Comparison of ENCODE assay signal across 1 cellular context in the genomic region with DNA sequence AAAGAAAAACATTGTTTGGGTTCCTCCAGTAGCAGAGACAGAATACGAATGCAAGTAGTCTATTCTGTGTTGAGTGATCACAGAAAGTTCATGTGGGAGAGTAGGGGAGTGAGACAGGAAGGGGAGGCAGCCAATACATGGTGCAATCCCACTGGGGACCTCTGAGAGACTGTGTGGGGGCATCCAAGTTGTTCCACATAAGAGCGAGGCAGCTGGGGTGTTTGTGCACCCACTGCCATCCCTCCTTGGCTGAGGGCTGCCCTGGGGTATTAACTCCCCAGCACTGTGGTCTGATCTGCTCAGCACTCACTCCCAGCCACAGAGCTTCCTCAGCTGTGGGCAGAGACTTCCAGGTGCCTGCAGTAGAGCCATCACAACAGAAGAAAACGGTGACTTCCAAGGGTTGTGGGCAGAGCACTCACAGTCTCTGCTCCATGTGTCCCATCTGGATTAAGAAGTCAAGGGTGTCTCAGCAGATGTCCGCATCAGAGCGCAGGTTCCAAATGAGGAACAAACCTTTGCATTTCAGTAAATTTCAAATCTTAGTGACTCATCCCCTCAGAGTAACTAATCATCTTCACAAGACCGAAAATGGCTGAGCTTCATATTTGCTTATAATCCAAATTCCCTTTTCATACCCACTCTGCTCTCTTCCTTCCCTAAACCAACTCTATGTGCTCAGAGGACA.
TF ChIP-seq lines count a peak whose summit lies in the region.

No MANE protein-coding gene starts in this region.

TF ChIP-seq in H1, 55 proteins besides CTCF, POLR2A, EP300 and RAD21 (continued from another document):
- TF ChIP-seq, protein P1, sequence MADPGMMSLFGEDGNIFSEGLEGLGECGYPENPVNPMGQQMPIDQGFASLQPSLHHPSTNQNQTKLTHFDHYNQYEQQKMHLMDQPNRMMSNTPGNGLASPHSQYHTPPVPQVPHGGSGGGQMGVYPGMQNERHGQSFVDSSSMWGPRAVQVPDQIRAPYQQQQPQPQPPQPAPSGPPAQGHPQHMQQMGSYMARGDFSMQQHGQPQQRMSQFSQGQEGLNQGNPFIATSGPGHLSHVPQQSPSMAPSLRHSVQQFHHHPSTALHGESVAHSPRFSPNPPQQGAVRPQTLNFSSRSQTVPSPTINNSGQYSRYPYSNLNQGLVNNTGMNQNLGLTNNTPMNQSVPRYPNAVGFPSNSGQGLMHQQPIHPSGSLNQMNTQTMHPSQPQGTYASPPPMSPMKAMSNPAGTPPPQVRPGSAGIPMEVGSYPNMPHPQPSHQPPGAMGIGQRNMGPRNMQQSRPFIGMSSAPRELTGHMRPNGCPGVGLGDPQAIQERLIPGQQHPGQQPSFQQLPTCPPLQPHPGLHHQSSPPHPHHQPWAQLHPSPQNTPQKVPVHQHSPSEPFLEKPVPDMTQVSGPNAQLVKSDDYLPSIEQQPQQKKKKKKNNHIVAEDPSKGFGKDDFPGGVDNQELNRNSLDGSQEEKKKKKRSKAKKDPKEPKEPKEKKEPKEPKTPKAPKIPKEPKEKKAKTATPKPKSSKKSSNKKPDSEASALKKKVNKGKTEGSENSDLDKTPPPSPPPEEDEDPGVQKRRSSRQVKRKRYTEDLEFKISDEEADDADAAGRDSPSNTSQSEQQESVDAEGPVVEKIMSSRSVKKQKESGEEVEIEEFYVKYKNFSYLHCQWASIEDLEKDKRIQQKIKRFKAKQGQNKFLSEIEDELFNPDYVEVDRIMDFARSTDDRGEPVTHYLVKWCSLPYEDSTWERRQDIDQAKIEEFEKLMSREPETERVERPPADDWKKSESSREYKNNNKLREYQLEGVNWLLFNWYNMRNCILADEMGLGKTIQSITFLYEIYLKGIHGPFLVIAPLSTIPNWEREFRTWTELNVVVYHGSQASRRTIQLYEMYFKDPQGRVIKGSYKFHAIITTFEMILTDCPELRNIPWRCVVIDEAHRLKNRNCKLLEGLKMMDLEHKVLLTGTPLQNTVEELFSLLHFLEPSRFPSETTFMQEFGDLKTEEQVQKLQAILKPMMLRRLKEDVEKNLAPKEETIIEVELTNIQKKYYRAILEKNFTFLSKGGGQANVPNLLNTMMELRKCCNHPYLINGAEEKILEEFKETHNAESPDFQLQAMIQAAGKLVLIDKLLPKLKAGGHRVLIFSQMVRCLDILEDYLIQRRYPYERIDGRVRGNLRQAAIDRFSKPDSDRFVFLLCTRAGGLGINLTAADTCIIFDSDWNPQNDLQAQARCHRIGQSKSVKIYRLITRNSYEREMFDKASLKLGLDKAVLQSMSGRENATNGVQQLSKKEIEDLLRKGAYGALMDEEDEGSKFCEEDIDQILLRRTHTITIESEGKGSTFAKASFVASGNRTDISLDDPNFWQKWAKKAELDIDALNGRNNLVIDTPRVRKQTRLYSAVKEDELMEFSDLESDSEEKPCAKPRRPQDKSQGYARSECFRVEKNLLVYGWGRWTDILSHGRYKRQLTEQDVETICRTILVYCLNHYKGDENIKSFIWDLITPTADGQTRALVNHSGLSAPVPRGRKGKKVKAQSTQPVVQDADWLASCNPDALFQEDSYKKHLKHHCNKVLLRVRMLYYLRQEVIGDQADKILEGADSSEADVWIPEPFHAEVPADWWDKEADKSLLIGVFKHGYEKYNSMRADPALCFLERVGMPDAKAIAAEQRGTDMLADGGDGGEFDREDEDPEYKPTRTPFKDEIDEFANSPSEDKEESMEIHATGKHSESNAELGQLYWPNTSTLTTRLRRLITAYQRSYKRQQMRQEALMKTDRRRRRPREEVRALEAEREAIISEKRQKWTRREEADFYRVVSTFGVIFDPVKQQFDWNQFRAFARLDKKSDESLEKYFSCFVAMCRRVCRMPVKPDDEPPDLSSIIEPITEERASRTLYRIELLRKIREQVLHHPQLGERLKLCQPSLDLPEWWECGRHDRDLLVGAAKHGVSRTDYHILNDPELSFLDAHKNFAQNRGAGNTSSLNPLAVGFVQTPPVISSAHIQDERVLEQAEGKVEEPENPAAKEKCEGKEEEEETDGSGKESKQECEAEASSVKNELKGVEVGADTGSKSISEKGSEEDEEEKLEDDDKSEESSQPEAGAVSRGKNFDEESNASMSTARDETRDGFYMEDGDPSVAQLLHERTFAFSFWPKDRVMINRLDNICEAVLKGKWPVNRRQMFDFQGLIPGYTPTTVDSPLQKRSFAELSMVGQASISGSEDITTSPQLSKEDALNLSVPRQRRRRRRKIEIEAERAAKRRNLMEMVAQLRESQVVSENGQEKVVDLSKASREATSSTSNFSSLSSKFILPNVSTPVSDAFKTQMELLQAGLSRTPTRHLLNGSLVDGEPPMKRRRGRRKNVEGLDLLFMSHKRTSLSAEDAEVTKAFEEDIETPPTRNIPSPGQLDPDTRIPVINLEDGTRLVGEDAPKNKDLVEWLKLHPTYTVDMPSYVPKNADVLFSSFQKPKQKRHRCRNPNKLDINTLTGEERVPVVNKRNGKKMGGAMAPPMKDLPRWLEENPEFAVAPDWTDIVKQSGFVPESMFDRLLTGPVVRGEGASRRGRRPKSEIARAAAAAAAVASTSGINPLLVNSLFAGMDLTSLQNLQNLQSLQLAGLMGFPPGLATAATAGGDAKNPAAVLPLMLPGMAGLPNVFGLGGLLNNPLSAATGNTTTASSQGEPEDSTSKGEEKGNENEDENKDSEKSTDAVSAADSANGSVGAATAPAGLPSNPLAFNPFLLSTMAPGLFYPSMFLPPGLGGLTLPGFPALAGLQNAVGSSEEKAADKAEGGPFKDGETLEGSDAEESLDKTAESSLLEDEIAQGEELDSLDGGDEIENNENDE (IDR thresholded peaks at IDR 0.05; ENCODE audit: insufficient replicate concordance, low read length): no peak
- TF ChIP-seq GABPA (IDR thresholded peaks at IDR 0.05; ENCODE audit: borderline replicate concordance, insufficient read depth, low read length) (no peak), BACH1 (IDR thresholded peaks at IDR 0.05; ENCODE audit: low read length) (no peak), KDM5A (IDR thresholded peaks at IDR 0.05; ENCODE audit: low read length) (no peak), PHF8 (conservative IDR thresholded peaks at IDR 0.05; ENCODE audit: low read depth, low read length) (no peak)
